Comparison of ENCODE assay signal across 10 cellular contexts in genomic region chr6:137878810-137879285, GRCh38. TPM values are rescaled to one million over a fixed set of nuclear protein-coding genes. Genes with fewer than 3 reads are reported as not detected.
DNase-seq lines count a peak whose midpoint lies in the region; ATAC-seq and TF ChIP-seq lines count a peak whose summit lies in the region.
"Had no signal": no experiment of that assay in that cellular context is flagged by ENCODE, and none has a peak within 500 bp of the region (broad histone marks: within the 10 kb centered on the region; RNA-seq: fewer than 3 reads in every experiment).

No MANE protein-coding gene starts in this region.

- H3K79me2 ChIP-seq in ACC112 (ENCODE audit: control insufficient read depth, insufficient read depth, low read length, unreplicated experiment) (peaks cover 46% of the 10 kb centered on the region), GM23248 (ENCODE audit: insufficient read depth) (no peaks in the 10 kb centered on the region)

- H3K9me2 ChIP-seq in GM23248 (ENCODE audit: insufficient read depth) = no peaks in the 10 kb centered on the region

- TF ChIP-seq CTCF in testis (IDR thresholded peaks at IDR 0.05) = no peak

- no peak overlapping the region for H3K4me2 ChIP-seq in GM23248 (ENCODE audit: unreplicated experiment)

- H3K4me3 Mint-ChIP-seq in naive thymus-derived CD4-positive, alpha-beta T cell = peak overlapping the region in 6 of 10 donors; percentile 38 to 58 (median 42)
- H3K4me3 Mint-ChIP-seq: mesothelial cell of epicardium had no signal

- intact Hi-C loops in naive thymus-derived CD4-positive, alpha-beta T cell (cut with micrococcal nuclease) = loop anchor here in 1 of 2 donors (10.0 kb wide), 1 partner anchor 644 kb away; no protein-coding TSS in a partner anchor
- intact Hi-C loops in testis (cut with DNase I; ENCODE audit: low total_unique reads) = no loop called here

- WGBS in GM23248 (ENCODE audit: low coverage in 1 of 2, low lambda C conversion rate in 2 of 2, missing lambda C conversion rate in 2 of 2), 2 experiments = 49% methylated on average over 22 to 23 of the region's 23 CpGs
- 58 to 62% methylated on average over 13 to 23 of the region's 23 CpGs for WGBS in testis, 2 donors

- CTCF ChIA-PET in naive thymus-derived CD4-positive, alpha-beta T cell (lab: Charles Lee) = interaction anchor here (0.9 kb wide), 1 partner anchor 79 kb away, joined by 4 read pairs; no protein-coding TSS in a partner anchor

- H3K27ac ChIP-seq in ACC112 (ENCODE audit: low read depth, low read length) (peak overlapping the region; percentile 66), GM23248 (no peak overlapping the region), testis (peak overlapping the region in 1 of 2 donors; percentile 15)
- no peak overlapping the region for H3K27ac ChIP-seq in naive thymus-derived CD4-positive, alpha-beta T cell (ENCODE audit: low read depth, low read length)

- no peaks in the 10 kb centered on the region for H4K20me1 ChIP-seq in GM23248 (ENCODE audit: insufficient read depth)

- DNase-seq in ecto neural progenitor cell (ENCODE audit: low spot score) (peak; percentile 88), GM23248 (no peak), cerebellum (ENCODE audit: low spot score) (no peak), testis (no peak)
- peak in 6 of 9 donors; percentile 28 to 45 (median 30) for DNase-seq in naive thymus-derived CD4-positive, alpha-beta T cell
- DNase-seq: PC-3 had no signal

- H3F3A ChIP-seq in GM23248 (ENCODE audit: insufficient read depth) = peaks cover 11% of the 10 kb centered on the region; the same call in 1 of the 2 replicates

- H3K4me1 Mint-ChIP-seq in naive thymus-derived CD4-positive, alpha-beta T cell = peaks cover 24 to 84% (median 70%) of the 10 kb centered on the region in 7 donors

- peak overlapping the region; percentile 10 to 92 (median 81) for H3K27ac Mint-ChIP-seq in naive thymus-derived CD4-positive, alpha-beta T cell
- H3K27ac Mint-ChIP-seq: mesothelial cell of epicardium had no signal

- H3K9me3 Mint-ChIP-seq in naive thymus-derived CD4-positive, alpha-beta T cell = peaks cover 0 to 43% (median 0%) of the 10 kb centered on the region in 11 donors
- H3K9me3 Mint-ChIP-seq: mesothelial cell of epicardium had no signal

- POLR2A ChIA-PET in naive thymus-derived CD4-positive, alpha-beta T cell (lab: Charles Lee) = interaction anchor here (0.6 to 9.4 kb wide), 2 partner anchors 9 to 20 kb away, joined by 3 to 105 read pairs; partner anchors contain the start of gene TNFAIP3

- H3K36me3 Mint-ChIP-seq in naive thymus-derived CD4-positive, alpha-beta T cell = peaks cover 8 to 65% (median 46%) of the 10 kb centered on the region in 5 donors

- no peak overlapping the region for H3K9ac ChIP-seq in GM23248

- H3K4me3 ChIP-seq in ACC112 (ENCODE audit: low read depth, low read length) (no peak overlapping the region), GM23248 (no peak overlapping the region), testis (no peak overlapping the region)
- H3K4me3 ChIP-seq in naive thymus-derived CD4-positive, alpha-beta T cell (ENCODE audit: low read length) = no peak overlapping the region

- no peaks in the 10 kb centered on the region for H3K27me3 Mint-ChIP-seq in naive thymus-derived CD4-positive, alpha-beta T cell

- H3K4me1 ChIP-seq in ACC112 (ENCODE audit: control insufficient read depth, insufficient read depth, low read length, unreplicated experiment) = peaks cover 84% of the 10 kb centered on the region
- H3K4me1 ChIP-seq in naive thymus-derived CD4-positive, alpha-beta T cell (ENCODE audit: control insufficient read depth in 2 of 2, insufficient read depth in 2 of 2, low read length in 2 of 2) = peaks cover 22 to 44% of the 10 kb centered on the region in 2 donors
- H3K4me1 ChIP-seq in GM23248 (ENCODE audit: insufficient read depth) = peaks cover 17% of the 10 kb centered on the region
- H3K4me1 ChIP-seq in testis = peaks cover 5% of the 10 kb centered on the region

- no peak for ATAC-seq in naive thymus-derived CD4-positive, alpha-beta T cell
- ATAC-seq in HG02610 (IDR thresholded peaks at IDR 0.05; ENCODE audit: unreplicated experiment) = no peak
- ATAC-seq: PC-3 had no signal

- H2AFZ ChIP-seq in ACC112 (ENCODE audit: low read length, unreplicated experiment) (no peak overlapping the region), GM23248 (no peak overlapping the region)

- TF ChIP-seq POLR2A in GM19193 (IDR thresholded peaks at IDR 0.05; ENCODE audit: extremely low read depth, insufficient read depth, insufficient read length) (peak; percentile 39), testis (IDR thresholded peaks at IDR 0.05) (no peak)

- H3K36me3 ChIP-seq in ACC112 (ENCODE audit: insufficient read depth, low read length) (peaks cover 75% of the 10 kb centered on the region), GM23248 (ENCODE audit: low read depth) (peaks cover 34% of the 10 kb centered on the region), testis (ENCODE audit: low read depth, missing control alignments) (peaks cover 7% of the 10 kb centered on the region)
- peaks cover 60 to 87% (median 85%) of the 10 kb centered on the region in 3 experiments for H3K36me3 ChIP-seq in naive thymus-derived CD4-positive, alpha-beta T cell (ENCODE audit: control insufficient read depth in 2 of 3, insufficient read depth in 3 of 3, low read length in 3 of 3)

- no peaks in the 10 kb centered on the region for H3K27me3 ChIP-seq in ACC112 (ENCODE audit: insufficient read depth, low read length)
- H3K27me3 ChIP-seq in naive thymus-derived CD4-positive, alpha-beta T cell (ENCODE audit: control insufficient read depth in 2 of 2, insufficient read depth in 2 of 2, low read length in 2 of 2) = no peaks in the 10 kb centered on the region
- no peaks in the 10 kb centered on the region for H3K27me3 ChIP-seq in GM23248 (replicated peaks; ENCODE audit: insufficient read depth)
- H3K27me3 ChIP-seq in testis = no peaks in the 10 kb centered on the region

- in situ Hi-C loops in GM23248 (cut with MboI) = no loop called here

- no peaks in the 10 kb centered on the region for H3K9me3 ChIP-seq in naive thymus-derived CD4-positive, alpha-beta T cell (ENCODE audit: control insufficient read depth in 2 of 3, low read length in 3 of 3)
- H3K9me3 ChIP-seq in GM23248 (ENCODE audit: low read depth) (no peaks in the 10 kb centered on the region), testis (no peaks in the 10 kb centered on the region)

RNA-seq across cellular contexts. Expression of gene TNFAIP3, which starts 11.8 kb away (rescaled TPM):
- 1,000 to 10,000 TPM in 2 of 5 experiments, 100 to 1,000 TPM in 3; 135 to 2,915 (median 141) TPM for total RNA-seq in naive thymus-derived CD4-positive, alpha-beta T cell
- polyA plus RNA-seq in naive thymus-derived CD4-positive, alpha-beta T cell = 10 to 100 TPM; 66.6 to 90.5 TPM
- total RNA-seq in GM23248 (2014; rRNA removed; shearing (Covaris generic)) = 2.1 and 2.7 TPM in 2 replicates
- polyA plus RNA-seq in GM23248 (2016; fragmentation: Nextera tagmentation; extraction: Ambion mirVana) (6.3 and 7.4 TPM in 2 replicates), testis (ENCODE audit: insufficient read depth, low read depth, low replicate concordance) (25.1 TPM)
- total RNA-seq in cerebellum (1.6 TPM), testis (10 to 100 TPM; 12.6 to 15.2 TPM)

Comparison
In these comparisons a context has a peak if more than half of its experiments do, and no peak if none do; other contexts are left out.
1. DNase-seq: peak in ecto neural progenitor cell (single experiment) and naive thymus-derived CD4-positive, alpha-beta T cell (6 of 9); none in GM23248 (single experiment), cerebellum (single experiment) and testis (single experiment).
2. RNA of gene TNFAIP3, which starts 11.8 kb away (total RNA-seq): 135 to 2,915 TPM in naive thymus-derived CD4-positive, alpha-beta T cell; 12.6 to 15.2 TPM in testis, 2.1 to 2.7 TPM in GM23248 and 1.6 TPM in cerebellum (single experiment); every median in the first group is over 4 times any median in the second.